In genomic region chr12:76158518-76159321, GRCh38 we compare ENCODE assay signal across 8 cellular contexts.
DNase-seq lines count a peak whose midpoint lies in the region; ATAC-seq and TF ChIP-seq lines count a peak whose summit lies in the region.

No MANE protein-coding gene starts in this region.

- POLR2A ChIA-PET in AG04449 (lab: Yijun Ruan, JAX): no interaction called here

- peaks cover 7% of the 10 kb centered on the region for H3K4me1 Mint-ChIP-seq in osteocyte (ENCODE audit: unreplicated experiment)

- no peaks in the 10 kb centered on the region for H3K9me2 ChIP-seq in OCI-LY1 (ENCODE audit: low read depth, low read length)

- H3K27ac ChIP-seq in OCI-LY1 (ENCODE audit: low read depth, low read length, poor library complexity, severe bottlenecking) (no peak overlapping the region), upper lobe of left lung (peak overlapping the region in 2 of 4 donors; percentile 32 to 54)

- H3K27me3 ChIP-seq in OCI-LY1 (ENCODE audit: insufficient read depth, low read length): no peaks in the 10 kb centered on the region
- H3K27me3 ChIP-seq in upper lobe of left lung: no peaks in the 10 kb centered on the region

- peak; percentile 76 for TF ChIP-seq CTCF in AG04449 (IDR thresholded peaks at IDR 0.05; ENCODE audit: insufficient read depth, low read length, missing control alignments)
- peak; percentile 88 for TF ChIP-seq CTCF in OCI-LY1 (IDR thresholded peaks at IDR 0.05; ENCODE audit: low read length)
- TF ChIP-seq CTCF in fibroblast of villous mesenchyme (IDR thresholded peaks at IDR 0.05; ENCODE audit: insufficient read depth, low read depth, low read length): peak; percentile 78
- TF ChIP-seq CTCF in osteocyte (IDR thresholded peaks at IDR 0.05): peak; percentile 67
- peak; percentile 38 to 71 (median 58) for TF ChIP-seq CTCF in upper lobe of left lung (IDR thresholded peaks at IDR 0.05)

- no peaks in the 10 kb centered on the region for H3K36me3 Mint-ChIP-seq in osteocyte (ENCODE audit: unreplicated experiment)

- CTCF ChIA-PET in AG04449 (lab: Yijun Ruan, JAX): interaction anchor here (0.7 to 3.3 kb wide), 21 partner anchors 9 to 631 kb away, joined by 3 to 19 read pairs (median 5); partner anchors contain the start of gene BBS10

- H3K4me1 ChIP-seq in OCI-LY1 (ENCODE audit: insufficient read depth, low read length, severe bottlenecking): no peaks in the 10 kb centered on the region
- H3K4me1 ChIP-seq in upper lobe of left lung: no peaks in the 10 kb centered on the region

- no peak overlapping the region for H3K27ac Mint-ChIP-seq in osteocyte (ENCODE audit: unreplicated experiment)

- H3K4me2 ChIP-seq in OCI-LY1 (ENCODE audit: low read length): peak overlapping the region; percentile 54

- H3K9ac ChIP-seq in OCI-LY1 (ENCODE audit: low read length): peak overlapping the region; percentile 24; the same call in 1 of the 2 replicates

- no peak for TF ChIP-seq POLR2A in upper lobe of left lung (IDR thresholded peaks at IDR 0.05)

- 59 to 61% methylated on average over 11 of the region's 11 CpGs for WGBS in upper lobe of left lung, 2 donors

- H3K27me3 Mint-ChIP-seq in osteocyte (ENCODE audit: unreplicated experiment): no peaks in the 10 kb centered on the region

- H3K9me3 ChIP-seq in OCI-LY1 (ENCODE audit: low read length): no peaks in the 10 kb centered on the region
- no peaks in the 10 kb centered on the region for H3K9me3 ChIP-seq in upper lobe of left lung

- no peak overlapping the region for H3K4me3 Mint-ChIP-seq in osteocyte (ENCODE audit: unreplicated experiment)

- no peaks in the 10 kb centered on the region for H4K20me1 ChIP-seq in OCI-LY1 (ENCODE audit: insufficient read depth, low read length)

- H3K79me2 ChIP-seq in OCI-LY1 (ENCODE audit: insufficient read depth, low read length): no peaks in the 10 kb centered on the region

- DNase-seq in AG04449 (ENCODE audit: low read depth, low spot score) (peak; percentile 36), fibroblast of villous mesenchyme (ENCODE audit: low read depth) (peak; percentile 64), osteocyte (ENCODE audit: extremely low spot score, unreplicated experiment) (no peak), upper lobe of left lung (peak in 1 of 2 donors; percentile 38)
- DNase-seq in activated T-cell treated with anti-CD3 and anti-CD28 coated beads, Interleukin-2, amount 50 U/mL, for 1 hour: peak; percentile 46

- no peak overlapping the region for H2AFZ ChIP-seq in OCI-LY1 (ENCODE audit: low read length)

- no peaks in the 10 kb centered on the region for H3F3A ChIP-seq in OCI-LY1 (ENCODE audit: insufficient read depth, low read length)

- TF ChIP-seq EP300 in upper lobe of left lung (IDR thresholded peaks at IDR 0.05): no peak

- no peaks in the 10 kb centered on the region for H3K9me3 Mint-ChIP-seq in osteocyte (ENCODE audit: unreplicated experiment)

- H3K36me3 ChIP-seq in OCI-LY1 (ENCODE audit: insufficient read depth, low read length) (no peaks in the 10 kb centered on the region), upper lobe of left lung (no peaks in the 10 kb centered on the region)

- ATAC-seq in GM18520 (IDR thresholded peaks at IDR 0.05; ENCODE audit: unreplicated experiment) (peak; percentile 99), HG03025 (IDR thresholded peaks at IDR 0.05; ENCODE audit: low FRiP score, unreplicated experiment) (peak; percentile 99), upper lobe of left lung (ENCODE audit: low FRiP score in 2 of 2) (peak; percentile 85 to 93)

- H3K4me3 ChIP-seq in AG04449 (ENCODE audit: low read depth, low read length): no peak overlapping the region
- peak overlapping the region; percentile 36 for H3K4me3 ChIP-seq in OCI-LY1 (ENCODE audit: low read depth, low read length, poor library complexity, severe bottlenecking)
- H3K4me3 ChIP-seq in fibroblast of villous mesenchyme (ENCODE audit: low read depth, low read length): no peak overlapping the region
- H3K4me3 ChIP-seq in upper lobe of left lung: peak overlapping the region in 2 of 4 donors; percentile 6 to 15
